ENCODE assay signal across 8 cellular contexts in genomic region chr20:50572922-50573777, GRCh38.
DNase-seq lines count a peak whose midpoint lies in the region; ATAC-seq and TF ChIP-seq lines count a peak whose summit lies in the region.

No MANE protein-coding gene starts in this region.

- H3K27me3 ChIP-seq in body of pancreas, result no peaks in the 10 kb centered on the region

- H3K4me1 Mint-ChIP-seq in IgD-negative memory B cell (peaks cover 38 to 50% (median 45%) of the 10 kb centered on the region in 3 donors), glutamatergic neuron (ENCODE audit: low read depth, unreplicated experiment) (peaks cover 14% of the 10 kb centered on the region)

- H3K36me3 Mint-ChIP-seq in IgD-negative memory B cell (peaks cover 6% of the 10 kb centered on the region), glutamatergic neuron (ENCODE audit: unreplicated experiment) (no peaks in the 10 kb centered on the region)

- H3K4me3 Mint-ChIP-seq in IgD-negative memory B cell (no peak overlapping the region), glutamatergic neuron (ENCODE audit: unreplicated experiment) (no peak overlapping the region)

- H3K27ac Mint-ChIP-seq in IgD-negative memory B cell (peak overlapping the region; percentile 67 to 93 (median 78)), glutamatergic neuron (ENCODE audit: unreplicated experiment) (no peak overlapping the region)

- TF ChIP-seq POLR2A in body of pancreas (IDR thresholded peaks at IDR 0.05), result no peak

- no peak for TF ChIP-seq CTCF in AG09309 (IDR thresholded peaks at IDR 0.05; ENCODE audit: control insufficient read depth, insufficient read depth, low read depth, low read length, missing control alignments)
- TF ChIP-seq CTCF in body of pancreas (IDR thresholded peaks at IDR 0.05), result no peak
- TF ChIP-seq CTCF in glutamatergic neuron (IDR thresholded peaks at IDR 0.05; ENCODE audit: partially characterized antibody, unreplicated experiment), result no peak

- H3K9me3 Mint-ChIP-seq in IgD-negative memory B cell (no peaks in the 10 kb centered on the region), glutamatergic neuron (ENCODE audit: unreplicated experiment) (no peaks in the 10 kb centered on the region)

- no peak overlapping the region for H3K27ac ChIP-seq in body of pancreas

- H3K4me1 ChIP-seq in body of pancreas, result peaks cover 28% of the 10 kb centered on the region

- no peaks in the 10 kb centered on the region for H3K9me3 ChIP-seq in body of pancreas

- peak; percentile 31 for ATAC-seq in body of pancreas
- no peak for ATAC-seq in GM21737 (IDR thresholded peaks at IDR 0.05; ENCODE audit: unreplicated experiment)

- intact Hi-C loops in body of pancreas (cut with DNase I), result no loop called here

- 50 to 64% methylated on average over 6 of the region's 6 CpGs for WGBS in body of pancreas, 2 donors

- H3K27me3 Mint-ChIP-seq in IgD-negative memory B cell, result no peaks in the 10 kb centered on the region
- H3K27me3 Mint-ChIP-seq in glutamatergic neuron (ENCODE audit: unreplicated experiment), result peaks cover 6% of the 10 kb centered on the region

- DNase-seq in AG09309 (ENCODE audit: low read depth), result peak; percentile 80
- no peak for DNase-seq in body of pancreas
- DNase-seq in myocyte (ENCODE audit: low read depth), result peak; percentile 96
- no peak for DNase-seq in HuH-7.5 (ENCODE audit: low spot score)
- DNase-seq in stimulated activated naive CD4-positive, alpha-beta T cell treated with Interleukin-2 at 50 U/mL for 16 hours (lab: John Stamatoyannopoulos, UW), result no peak
- DNase-seq in glutamatergic neuron, result no peak

- H3K36me3 ChIP-seq in body of pancreas (replicated peaks in 1 of 2; ENCODE audit: insufficient read depth in 1 of 2, low read depth in 2 of 2), result peaks cover 0 to 13% of the 10 kb centered on the region in 2 donors

- H3K4me3 ChIP-seq in AG09309 (ENCODE audit: control insufficient read depth, low read depth, low read length) (no peak overlapping the region), body of pancreas (no peak overlapping the region)

Comparison
In these comparisons a context has a peak if more than half of its experiments do, and no peak if none do; other contexts are left out.
1. DNase-seq: peak in AG09309 (single experiment) and myocyte (single experiment); none in body of pancreas (0 of 4), HuH-7.5 (single experiment), stimulated activated naive CD4-positive, alpha-beta T cell treated with Interleukin-2 at 50 U/mL for 16 hours (single experiment) and glutamatergic neuron (single experiment).